ENCODE assay signal across 29 cellular contexts in genomic region chr1:109884242-109884891, GRCh38. TPM values are rescaled to one million over a fixed set of nuclear protein-coding genes. Genes with fewer than 3 reads are reported as not detected.
A peak's percentile ranks its signal among the peaks of the same experiment; 100 is the strongest.
DNase-seq lines count a peak whose midpoint lies in the region; ATAC-seq lines count a peak whose summit lies in the region.
"Had no signal": no experiment of that assay in that cellular context is flagged by ENCODE, and none has a peak within 500 bp of the region (broad histone marks: within the 10 kb centered on the region; RNA-seq: fewer than 3 reads in every experiment).

No MANE protein-coding gene starts in this region.

- H3K27ac ChIP-seq in cingulate gyrus (ENCODE audit: low read depth, low read length) (peak overlapping the region; percentile 96), substantia nigra (ENCODE audit: low read depth, low read length, poor library complexity, severe bottlenecking) (peak overlapping the region; percentile 91)
- H3K27ac ChIP-seq: SJSA1 had no signal

- H3K4me1 Mint-ChIP-seq in activated T-helper 17 cell treated with anti-CD3 and anti-CD28 coated beads, Interleukin-2, amount 50 U/mL, for 72 hours, result peaks cover 8% of the 10 kb centered on the region

- H3K27ac Mint-ChIP-seq in activated T-helper 17 cell treated with anti-CD3 and anti-CD28 coated beads, Interleukin-2, amount 50 U/mL, for 72 hours, result no peak overlapping the region
- H3K27ac Mint-ChIP-seq: activated naive CD4-positive, alpha-beta T cell treated with anti-CD3 and anti-CD28 coated beads, Interleukin-2, amount 10 ng/mL, durations not matched to agents 7 days and 5 days; CD8-positive, alpha-beta T cell; HFFc6; natural killer cell treated with Interleukin-12 subunit alpha and Interleukin-12 subunit beta and Interleukin-15 and Interleukin-18, amount 100 ng/mL, for 72 hours had no signal

- peaks cover 4% of the 10 kb centered on the region for H3K9me3 Mint-ChIP-seq in activated T-helper 17 cell treated with anti-CD3 and anti-CD28 coated beads, Interleukin-2, amount 50 U/mL, for 72 hours
- H3K9me3 Mint-ChIP-seq: activated naive CD4-positive, alpha-beta T cell treated with anti-CD3 and anti-CD28 coated beads, Interleukin-2, amount 10 ng/mL, durations not matched to agents 7 days and 5 days; CD8-positive, alpha-beta T cell; HFFc6; natural killer cell treated with Interleukin-12 subunit alpha and Interleukin-12 subunit beta and Interleukin-15 and Interleukin-18, amount 100 ng/mL, for 72 hours had no signal

- no peak overlapping the region for H3K4me3 Mint-ChIP-seq in activated T-helper 17 cell treated with anti-CD3 and anti-CD28 coated beads, Interleukin-2, amount 50 U/mL, for 72 hours
- H3K4me3 Mint-ChIP-seq: activated naive CD4-positive, alpha-beta T cell treated with anti-CD3 and anti-CD28 coated beads, Interleukin-2, amount 10 ng/mL, durations not matched to agents 7 days and 5 days; CD8-positive, alpha-beta T cell; HFFc6; natural killer cell treated with Interleukin-12 subunit alpha and Interleukin-12 subunit beta and Interleukin-15 and Interleukin-18, amount 100 ng/mL, for 72 hours had no signal

- H3K27me3 Mint-ChIP-seq in activated T-helper 17 cell treated with anti-CD3 and anti-CD28 coated beads, Interleukin-2, amount 50 U/mL, for 72 hours, result no peaks in the 10 kb centered on the region

- H3K36me3 Mint-ChIP-seq in activated T-helper 17 cell treated with anti-CD3 and anti-CD28 coated beads, Interleukin-2, amount 50 U/mL, for 72 hours (ENCODE audit: low read depth), result no peaks in the 10 kb centered on the region
- H3K36me3 Mint-ChIP-seq: activated naive CD4-positive, alpha-beta T cell treated with anti-CD3 and anti-CD28 coated beads, Interleukin-2, amount 10 ng/mL, durations not matched to agents 7 days and 5 days; CD8-positive, alpha-beta T cell; natural killer cell treated with Interleukin-12 subunit alpha and Interleukin-12 subunit beta and Interleukin-15 and Interleukin-18, amount 100 ng/mL, for 72 hours had no signal

- ATAC-seq in activated T-helper 17 cell treated with anti-CD3 and anti-CD28 coated beads, Interleukin-2, amount 50 U/mL, for 72 hours (replicated peaks), result peak; percentile 21
- ATAC-seq in left ventricle myocardium superior (peak; percentile 25), HG02938 (IDR thresholded peaks at IDR 0.05; ENCODE audit: unreplicated experiment) (no peak), HG03139 (IDR thresholded peaks at IDR 0.05; ENCODE audit: unreplicated experiment) (no peak)
- ATAC-seq: CD8-positive, alpha-beta T cell; natural killer cell treated with Interleukin-12 subunit alpha and Interleukin-12 subunit beta and Interleukin-15 and Interleukin-18, amount 100 ng/mL, for 72 hours; PC-3 had no signal

- DNase-seq in left ventricle myocardium superior (no peak), substantia nigra (lab: John Stamatoyannopoulos, UW) (no peak), AG08395 (ENCODE audit: low spot score) (no peak)
- DNase-seq in activated naive CD4-positive, alpha-beta T cell treated with Interleukin-2 at 50 U/mL for 16 hours, result no peak
- DNase-seq: activated CD4-positive, alpha-beta T cell treated with anti-CD3 and anti-CD28 coated beads for 4 hours; activated naive CD4-positive, alpha-beta T cell treated with anti-CD3 and anti-CD28 coated beads, Interleukin-2, amount 10 ng/mL, durations not matched to agents 7 days and 5 days; activated T-cell treated with anti-CD3 and anti-CD28 coated beads, Interleukin-2, amount 50 U/mL, for 48 hours; CD8-positive, alpha-beta T cell; DMS 273 treated with DMSO at 0.1 percent for 48 hours; effector CD8-positive, alpha-beta T cell; foreskin melanocyte; HFFc6; hypothalamus; KG1; NCI-H1436; NCI-H2107; NCI-H446 treated with DMSO at 0.1 percent for 48 hours; PC-3; stimulated activated CD4-positive, alpha-beta T cell treated with anti-CD3 and anti-CD28 coated beads, Interleukin-12 subunit alpha, Interleukin-12 subunit beta, amount 100 ng/mL, for 4 hours; stimulated activated CD4-positive, alpha-beta T cell treated with anti-CD3 and anti-CD28 coated beads, Interleukin-4, amount 100 ng/mL, for 24 hours; stimulated activated naive CD4-positive, alpha-beta T cell treated with Interleukin-2 at 50 U/mL for 16 hours; T-helper 1 cell; transverse colon had no signal

- intact Hi-C loops in left ventricle myocardium superior (cut with micrococcal nuclease), result no loop called here

RNA-seq across cellular contexts. Expression of gene CSF1, which starts 26.3 kb away (rescaled TPM):
- total RNA-seq in activated T-helper 17 cell treated with anti-CD3 and anti-CD28 coated beads, Interleukin-2, amount 50 U/mL, for 72 hours, result 10 to 100 TPM; 46.8 to 95.4 TPM
- 14.9 TPM for total RNA-seq in left ventricle myocardium superior

Comparison
In these comparisons a context has a peak if more than half of its experiments do, and no peak if none do; other contexts are left out.
1. ATAC-seq: peak in activated T-helper 17 cell treated with anti-CD3 and anti-CD28 coated beads, Interleukin-2, amount 50 U/mL, for 72 hours (single experiment) and left ventricle myocardium superior (single experiment); none in HG02938 (single experiment) and HG03139 (single experiment).